18 cellular contexts compared by ENCODE assay signal in genomic region chr7:155816192-155816508, GRCh38. TPM values are rescaled to one million over a fixed set of nuclear protein-coding genes. Genes with fewer than 3 reads are reported as not detected.
A peak's percentile ranks its signal among the peaks of the same experiment; 100 is the strongest.
DNase-seq lines count a peak whose midpoint lies in the region; ATAC-seq and TF ChIP-seq lines count a peak whose summit lies in the region.
"Had no signal": no experiment of that assay in that cellular context is flagged by ENCODE, and none has a peak within 500 bp of the region (broad histone marks: within the 10 kb centered on the region; RNA-seq: fewer than 3 reads in every experiment).

No MANE protein-coding gene starts in this region.

- TF ChIP-seq CTCF in RWPE2 (IDR thresholded peaks at IDR 0.05; ENCODE audit: poor library complexity, severe bottlenecking) (no peak), lower lobe of right lung (IDR thresholded peaks at IDR 0.05) (no peak)

- H3K4me3 ChIP-seq in H7 (ENCODE audit: insufficient read depth, low read depth, low read length) = no peak overlapping the region
- no peak overlapping the region for H3K4me3 ChIP-seq in RWPE2 (ENCODE audit: severe bottlenecking)
- no peak overlapping the region for H3K4me3 ChIP-seq in lower lobe of right lung
- H3K4me3 ChIP-seq: BLaER1 treated with 17β-estradiol and CSF1 and Interleukin-3, amounts not matched to agents 10 nM and 100 nM; HAP-1 had no signal

- no peaks in the 10 kb centered on the region for H3K4me1 ChIP-seq in RWPE2 (ENCODE audit: insufficient read depth, poor library complexity, severe bottlenecking)
- H3K4me1 ChIP-seq in lower lobe of right lung = peaks cover 10% of the 10 kb centered on the region
- H3K4me1 ChIP-seq: HAP-1 had no signal

- H3K9me3 ChIP-seq in RWPE2 (ENCODE audit: severe bottlenecking) (no peaks in the 10 kb centered on the region), lower lobe of right lung (no peaks in the 10 kb centered on the region)
- H3K9me3 ChIP-seq: HAP-1 had no signal

- DNase-seq in H7 (peak; percentile 50), RWPE2 (ENCODE audit: low spot score) (peak; percentile 29), lower lobe of right lung (peak; percentile 30), kidney tubule cell (ENCODE audit: low spot score) (no peak), SIG-M5 treated with dmso at 0.1 percent for 504 hours (lab: John Stamatoyannopoulos, UW; ENCODE audit: unreplicated experiment) (no peak), NCI-H2107 (lab: John Stamatoyannopoulos, UW) (no peak), globus pallidus (ENCODE audit: low spot score) (no peak)
- DNase-seq: CD4-positive, CD25-positive, alpha-beta regulatory T cell; CD8-positive, alpha-beta memory T cell; COR-L47; DMS 273 treated with DMSO at 0.1 percent for 48 hours; DMS53; DND-41; EL had no signal

- H3K27me3 ChIP-seq in H7 (ENCODE audit: control insufficient read depth, insufficient read depth, low read length) (peaks cover 37% of the 10 kb centered on the region), RWPE2 (ENCODE audit: insufficient read depth, poor library complexity, severe bottlenecking) (peaks cover 30% of the 10 kb centered on the region), lower lobe of right lung (ENCODE audit: low read depth) (peaks cover 52% of the 10 kb centered on the region)

- no peaks in the 10 kb centered on the region for H3K36me3 ChIP-seq in H7 (replicated peaks; ENCODE audit: control insufficient read depth, insufficient read depth, low read length)
- no peaks in the 10 kb centered on the region for H3K36me3 ChIP-seq in RWPE2 (ENCODE audit: low read depth)
- no peaks in the 10 kb centered on the region for H3K36me3 ChIP-seq in lower lobe of right lung
- H3K36me3 ChIP-seq: BLaER1 treated with 17β-estradiol and CSF1 and Interleukin-3, amounts not matched to agents 10 nM and 100 nM; HAP-1 had no signal

- ATAC-seq in RWPE2 (ENCODE audit: low read depth) (no peak), lower lobe of right lung (no peak)

- H3K27ac ChIP-seq in RWPE2 (ENCODE audit: poor library complexity, severe bottlenecking) = no peak overlapping the region
- no peak overlapping the region for H3K27ac ChIP-seq in lower lobe of right lung
- H3K27ac ChIP-seq: BLaER1 treated with 17β-estradiol and CSF1 and Interleukin-3, amounts not matched to agents 10 nM and 100 nM had no signal

- intact Hi-C loops in lower lobe of right lung (cut with DNase I) = loop anchor here (10.0 kb wide), 1 partner anchor 659 kb away; no protein-coding TSS in a partner anchor

RNA-seq across cellular contexts. Expression of gene SHH, which starts 3.9 kb away (rescaled TPM):
- 1.5 and 4.6 TPM in 2 replicates for total RNA-seq in H7 (2014; rRNA removed; shearing (Covaris generic))
- total RNA-seq in lower lobe of right lung = 7.3 TPM
- total RNA-seq: CD4-positive, CD25-positive, alpha-beta regulatory T cell; CD8-positive, alpha-beta memory T cell; G401; H1 had no signal

Comparison
In these comparisons a context has a peak if more than half of its experiments do, and no peak if none do; other contexts are left out.
1. DNase-seq: peak in H7 (single experiment), RWPE2 (single experiment) and lower lobe of right lung (single experiment); none in kidney tubule cell (single experiment), SIG-M5 treated with dmso at 0.1 percent for 504 hours (single experiment), NCI-H2107 (single experiment) and globus pallidus (single experiment).